In the genomic region with DNA sequence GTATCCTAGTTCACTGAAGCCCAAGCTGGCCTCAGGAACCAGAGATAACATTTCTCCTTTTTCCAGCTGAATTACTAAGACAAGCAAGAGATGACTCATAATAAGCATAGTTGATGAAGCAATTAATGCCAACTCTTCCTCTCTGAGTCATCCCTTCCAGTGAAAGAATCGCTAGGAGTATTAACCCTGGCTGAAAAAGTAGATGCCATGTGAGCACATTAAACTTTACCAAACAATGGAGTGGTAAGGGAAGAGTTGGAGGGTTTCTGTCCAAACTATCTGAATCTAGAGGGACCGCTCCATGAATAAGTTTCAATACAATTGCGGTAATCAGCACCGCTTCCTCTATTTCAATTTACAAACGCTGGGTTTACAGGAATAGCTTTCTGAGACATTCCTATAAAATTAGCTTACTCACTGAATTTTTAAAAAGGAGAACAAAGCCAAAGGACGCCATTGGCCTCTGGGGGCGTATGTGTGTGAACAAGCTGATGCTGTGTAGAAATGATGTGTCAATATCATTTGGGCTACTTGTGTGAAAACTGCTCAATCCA, we compare ENCODE assay signal across 8 cellular contexts. TPM values are rescaled to one million over a fixed set of nuclear protein-coding genes. Genes with fewer than 3 reads are reported as not detected.
DNase-seq lines count a peak whose midpoint lies in the region; ATAC-seq and TF ChIP-seq lines count a peak whose summit lies in the region.

No MANE protein-coding gene starts in this region.

- H3K9ac ChIP-seq in Loucy (ENCODE audit: low read depth, low read length, poor library complexity, severe bottlenecking) = peak overlapping the region; percentile 70

- POLR2A ChIA-PET in activated CD8-positive, alpha-beta T cell treated with anti-CD3 and anti-CD28 coated beads, Interleukin-2, amount 10 ng/mL, durations not matched to agents 7 days and 5 days (lab: Charles Lee) = interaction anchor here (0.6 to 2.4 kb wide), 8 partner anchors 8 to 229 kb away, joined by 3 to 9 read pairs (median 3); partner anchors contain the start of gene ATXN1

- ATAC-seq in CD4-positive, CD25-positive, alpha-beta regulatory T cell (ENCODE audit: low read depth in 2 of 2) = peak; percentile 20 to 21
- ATAC-seq in GM19372 (IDR thresholded peaks at IDR 0.05; ENCODE audit: low read depth, unreplicated experiment) (peak; percentile 41), foreskin keratinocyte (peak; percentile 84), HG02870 (IDR thresholded peaks at IDR 0.05; ENCODE audit: unreplicated experiment) (no peak)
- ATAC-seq in activated CD8-positive, alpha-beta T cell treated with anti-CD3 and anti-CD28 coated beads, Interleukin-2, amount 10 ng/mL, durations not matched to agents 7 days and 5 days = peak; percentile 37

- TF ChIP-seq CTCF in Loucy (conservative IDR thresholded peaks at IDR 0.05; ENCODE audit: low read length) (peak; percentile 48), foreskin keratinocyte (conservative IDR thresholded peaks at IDR 0.05) (peak; percentile 67), progenitor cell of endocrine pancreas (IDR thresholded peaks at IDR 0.05; ENCODE audit: unreplicated experiment) (peak; percentile 22)

- DNase-seq in CD4-positive, CD25-positive, alpha-beta regulatory T cell = peak in 1 of 3 donors; percentile 40
- no peak for DNase-seq in activated CD8-positive, alpha-beta T cell treated with anti-CD3 and anti-CD28 coated beads, Interleukin-2, amount 10 ng/mL, durations not matched to agents 7 days and 5 days
- DNase-seq in foreskin keratinocyte = peak; percentile 91 to 95
- no peak for DNase-seq in progenitor cell of endocrine pancreas (ENCODE audit: low spot score, unreplicated experiment)
- DNase-seq in COLO668 (lab: John Stamatoyannopoulos, UW; ENCODE audit: unreplicated experiment) = no peak

- H3K9me2 ChIP-seq in Loucy (replicated peaks; ENCODE audit: low read depth, low read length) = no peaks in the 10 kb centered on the region

- H4K20me1 ChIP-seq in Loucy (ENCODE audit: insufficient read depth, low read length, poor library complexity, severe bottlenecking) = no peaks in the 10 kb centered on the region

- H3K27ac Mint-ChIP-seq in CD4-positive, CD25-positive, alpha-beta regulatory T cell = peak overlapping the region; percentile 72 to 91 (median 91)
- H3K27ac Mint-ChIP-seq in activated CD8-positive, alpha-beta T cell treated with anti-CD3 and anti-CD28 coated beads, Interleukin-2, amount 10 ng/mL, durations not matched to agents 7 days and 5 days = peak overlapping the region; percentile 81
- no peak overlapping the region for H3K27ac Mint-ChIP-seq in progenitor cell of endocrine pancreas

- no peaks in the 10 kb centered on the region for H3K27me3 Mint-ChIP-seq in CD4-positive, CD25-positive, alpha-beta regulatory T cell
- no peaks in the 10 kb centered on the region for H3K27me3 Mint-ChIP-seq in activated CD8-positive, alpha-beta T cell treated with anti-CD3 and anti-CD28 coated beads, Interleukin-2, amount 10 ng/mL, durations not matched to agents 7 days and 5 days (ENCODE audit: low read depth)
- H3K27me3 Mint-ChIP-seq in progenitor cell of endocrine pancreas = no peaks in the 10 kb centered on the region

- peaks cover 0 to 2% (median 0%) of the 10 kb centered on the region in 7 donors for H3K9me3 Mint-ChIP-seq in CD4-positive, CD25-positive, alpha-beta regulatory T cell
- no peaks in the 10 kb centered on the region for H3K9me3 Mint-ChIP-seq in activated CD8-positive, alpha-beta T cell treated with anti-CD3 and anti-CD28 coated beads, Interleukin-2, amount 10 ng/mL, durations not matched to agents 7 days and 5 days (ENCODE audit: insufficient read depth)
- no peaks in the 10 kb centered on the region for H3K9me3 Mint-ChIP-seq in progenitor cell of endocrine pancreas (ENCODE audit: low read depth)

- CTCF ChIA-PET in activated CD8-positive, alpha-beta T cell treated with anti-CD3 and anti-CD28 coated beads, Interleukin-2, amount 10 ng/mL, durations not matched to agents 7 days and 5 days (lab: Charles Lee) = interaction anchor here (0.7 to 3.4 kb wide), 11 partner anchors 9 to 232 kb away, joined by 3 to 23 read pairs (median 5); no protein-coding TSS in a partner anchor

- peak overlapping the region; percentile 27 to 82 (median 56) for H3K4me3 Mint-ChIP-seq in CD4-positive, CD25-positive, alpha-beta regulatory T cell
- peak overlapping the region; percentile 37 for H3K4me3 Mint-ChIP-seq in activated CD8-positive, alpha-beta T cell treated with anti-CD3 and anti-CD28 coated beads, Interleukin-2, amount 10 ng/mL, durations not matched to agents 7 days and 5 days
- no peak overlapping the region for H3K4me3 Mint-ChIP-seq in progenitor cell of endocrine pancreas (ENCODE audit: low read depth)

- H2AFZ ChIP-seq in Loucy (ENCODE audit: low read length) = peak overlapping the region; percentile 63

- H3K4me1 ChIP-seq in CD4-positive, CD25-positive, alpha-beta regulatory T cell (ENCODE audit: control insufficient read depth, insufficient read depth, low read length, poor library complexity, severe bottlenecking) = peaks cover 24% of the 10 kb centered on the region
- H3K4me1 ChIP-seq in Loucy (ENCODE audit: insufficient read depth, low read length, poor library complexity, severe bottlenecking) = peaks cover 38% of the 10 kb centered on the region
- H3K4me1 ChIP-seq in foreskin keratinocyte = peaks cover 20% of the 10 kb centered on the region

- H3K36me3 ChIP-seq in CD4-positive, CD25-positive, alpha-beta regulatory T cell (ENCODE audit: control insufficient read depth, insufficient read depth, low read length) = peaks cover 6% of the 10 kb centered on the region
- H3K36me3 ChIP-seq in Loucy (ENCODE audit: insufficient read depth, low read length) = no peaks in the 10 kb centered on the region

- H3K4me1 Mint-ChIP-seq in CD4-positive, CD25-positive, alpha-beta regulatory T cell = peaks cover 12 to 47% (median 43%) of the 10 kb centered on the region in 4 donors
- peaks cover 37% of the 10 kb centered on the region for H3K4me1 Mint-ChIP-seq in activated CD8-positive, alpha-beta T cell treated with anti-CD3 and anti-CD28 coated beads, Interleukin-2, amount 10 ng/mL, durations not matched to agents 7 days and 5 days (ENCODE audit: low read depth)
- peaks cover 3% of the 10 kb centered on the region for H3K4me1 Mint-ChIP-seq in progenitor cell of endocrine pancreas (ENCODE audit: low read depth)

- H3K27ac ChIP-seq in CD4-positive, CD25-positive, alpha-beta regulatory T cell (ENCODE audit: insufficient read depth, low read length, poor library complexity, severe bottlenecking) = peak overlapping the region; percentile 77
- H3K27ac ChIP-seq in foreskin keratinocyte = peak overlapping the region; percentile 85

- H3F3A ChIP-seq in Loucy (ENCODE audit: low read depth) = peaks cover 4% of the 10 kb centered on the region; the same call in 1 of the 2 replicates

- no peaks in the 10 kb centered on the region for H3K27me3 ChIP-seq in CD4-positive, CD25-positive, alpha-beta regulatory T cell (ENCODE audit: control insufficient read depth, insufficient read depth, low read length)
- no peaks in the 10 kb centered on the region for H3K27me3 ChIP-seq in Loucy (ENCODE audit: insufficient read depth, low read length, poor library complexity, severe bottlenecking)
- no peaks in the 10 kb centered on the region for H3K27me3 ChIP-seq in foreskin keratinocyte

- H3K4me3 ChIP-seq in CD4-positive, CD25-positive, alpha-beta regulatory T cell (ENCODE audit: low read depth, low read length) = peak overlapping the region; percentile 82
- H3K4me3 ChIP-seq in Loucy (ENCODE audit: low read length, poor library complexity, severe bottlenecking) = peak overlapping the region; percentile 74

- peak overlapping the region; percentile 94 for H3K4me2 ChIP-seq in Loucy (ENCODE audit: low read depth, low read length, poor library complexity, severe bottlenecking)

- H3K36me3 Mint-ChIP-seq in CD4-positive, CD25-positive, alpha-beta regulatory T cell = peaks cover 4% of the 10 kb centered on the region
- H3K36me3 Mint-ChIP-seq in activated CD8-positive, alpha-beta T cell treated with anti-CD3 and anti-CD28 coated beads, Interleukin-2, amount 10 ng/mL, durations not matched to agents 7 days and 5 days (ENCODE audit: low read depth) = peaks cover 8% of the 10 kb centered on the region
- H3K36me3 Mint-ChIP-seq in progenitor cell of endocrine pancreas (ENCODE audit: insufficient read depth) = peaks cover 1% of the 10 kb centered on the region

- H3K79me2 ChIP-seq in Loucy (ENCODE audit: insufficient read depth, low read length) = peaks cover 45% of the 10 kb centered on the region

- H3K9me3 ChIP-seq in CD4-positive, CD25-positive, alpha-beta regulatory T cell (ENCODE audit: control insufficient read depth in 2 of 2, low read length in 2 of 2) = no peaks in the 10 kb centered on the region
- H3K9me3 ChIP-seq in Loucy (ENCODE audit: insufficient read depth, low read depth, low read length) = no peaks in the 10 kb centered on the region

RNA-seq across cellular contexts. Expression of gene ATXN1, which starts 48.3 kb away (rescaled TPM):
- total RNA-seq in CD4-positive, CD25-positive, alpha-beta regulatory T cell = 191 TPM
- polyA plus RNA-seq in CD4-positive, CD25-positive, alpha-beta regulatory T cell = 10 to 100 TPM; 15.8 to 22.9 (median 18.9) TPM
- total RNA-seq in activated CD8-positive, alpha-beta T cell treated with anti-CD3 and anti-CD28 coated beads, Interleukin-2, amount 10 ng/mL, durations not matched to agents 7 days and 5 days = 10 to 100 TPM; 36.7 to 42.9 TPM
- total RNA-seq in foreskin keratinocyte (7.2 and 11.9 TPM in 2 replicates), progenitor cell of endocrine pancreas (35.8 and 37.5 TPM in 2 replicates)
- polyA plus RNA-seq in foreskin keratinocyte = 2.4 and 3.0 TPM in 2 replicates

Comparison
In these comparisons a context has a peak if more than half of its experiments do, and no peak if none do; other contexts are left out.
1. DNase-seq: peak in foreskin keratinocyte (2 of 2); none in activated CD8-positive, alpha-beta T cell treated with anti-CD3 and anti-CD28 coated beads, Interleukin-2, amount 10 ng/mL, durations not matched to agents 7 days and 5 days (single experiment), progenitor cell of endocrine pancreas (single experiment) and COLO668 (single experiment).
2. Peak in every context shown above with its lines, with median percentiles within 50 percentile points of each other: CTCF ChIP-seq.